16 cellular contexts compared by ENCODE assay signal in genomic region chr2:1799174-1799573, GRCh38.
"Had no signal": no experiment of that assay in that cellular context is flagged by ENCODE, and none has a peak within 500 bp of the region (broad histone marks: within the 10 kb centered on the region; RNA-seq: fewer than 3 reads in every experiment).

No MANE protein-coding gene starts in this region.

- H3K27ac Mint-ChIP-seq: stimulated activated naive B cell treated with anti-CD40 and anti-IgM and Interleukin-4, amounts not matched to agents 10 μg/mL and 1 μg/mL and 100 μg/mL, for 72 hours had no signal

- H3K4me3 ChIP-seq: hepatocyte, neural progenitor cell, pancreas, skin epidermis had no signal

- H3K27ac ChIP-seq: ascending aorta, hepatocyte, neural progenitor cell, pancreas, skin epidermis had no signal

- H3K27me3 ChIP-seq: ascending aorta, hepatocyte, neural progenitor cell, pancreas had no signal

- H3K9ac ChIP-seq: neural progenitor cell had no signal

- DNase-seq: activated CD4-positive, alpha-beta T cell treated with anti-CD3 and anti-CD28 coated beads, Interleukin-2, amount 50 U/mL, for 4 hours; activated gamma-delta T cell treated with Interleukin-2 at 50 U/mL for 16 hours; activated T-cell treated with anti-CD3 and anti-CD28 coated beads, Interleukin-2, amount 50 U/mL, for 1 hour; effector CD4-positive, alpha-beta T cell; left ventricle myocardium superior; mesenchymal stem cell; pancreas; retina; stimulated activated naive B cell treated with anti-CD40 and anti-IgM and Interleukin-4, amounts not matched to agents 10 μg/mL and 1 μg/mL and 100 μg/mL, for 72 hours; trophoblast cell had no signal

- H3K36me3 Mint-ChIP-seq: neural progenitor cell; stimulated activated naive B cell treated with anti-CD40 and anti-IgM and Interleukin-4, amounts not matched to agents 10 μg/mL and 1 μg/mL and 100 μg/mL, for 72 hours had no signal

- ATAC-seq: activated CD4-positive, CD25-positive, alpha-beta regulatory T cell treated with anti-CD3 and anti-CD28 coated beads, Interleukin-2, amount 50 U/mL, for 24 hours; left ventricle myocardium superior; pancreas; stimulated activated naive B cell treated with anti-CD40 and anti-IgM and Interleukin-4, amounts not matched to agents 10 μg/mL and 1 μg/mL and 100 μg/mL, for 72 hours had no signal

- H3K9me3 Mint-ChIP-seq: neural progenitor cell; T-helper 2 cell treated with Interferon-gamma antibody and Interleukin-4, amounts not matched to agents 5 μg/mL and 100 μg/mL, for 36 hours had no signal

- H3K4me3 Mint-ChIP-seq: neural progenitor cell; stimulated activated naive B cell treated with anti-CD40 and anti-IgM and Interleukin-4, amounts not matched to agents 10 μg/mL and 1 μg/mL and 100 μg/mL, for 72 hours had no signal

- H3K36me3 ChIP-seq: ascending aorta, neural progenitor cell, pancreas had no signal

- H3K79me2 ChIP-seq: hepatocyte had no signal

- H2AFZ ChIP-seq: hepatocyte, neural progenitor cell had no signal

- H3K9me3 ChIP-seq: ascending aorta, pancreas had no signal

- H3K4me1 ChIP-seq: neural progenitor cell, pancreas had no signal

- H3K4me2 ChIP-seq: hepatocyte, neural progenitor cell had no signal
